ENCODE assay signal across 7 cellular contexts in genomic region chr7:44307301-44307900, GRCh38. TPM values are rescaled to one million over a fixed set of nuclear protein-coding genes. Genes with fewer than 3 reads are reported as not detected.
DNase-seq lines count a peak whose midpoint lies in the region; ATAC-seq and TF ChIP-seq lines count a peak whose summit lies in the region.

No MANE protein-coding gene starts in this region.

- H3K18ac ChIP-seq in IMR-90 (ENCODE audit: low read depth, low read length), result no peak overlapping the region

- H3K14ac ChIP-seq in IMR-90 (replicated peaks; ENCODE audit: low read depth, low read length), result no peak overlapping the region

- no peak overlapping the region for H2BK20ac ChIP-seq in IMR-90 (ENCODE audit: low read depth, low read length)

- H2BK120ac ChIP-seq in IMR-90 (ENCODE audit: low read depth, low read length), result no peak overlapping the region

- dilution Hi-C loops in IMR-90 (cut with HindIII; ENCODE audit: low sequenced_read_pairs, unreplicated experiment), result no loop called here

- TF ChIP-seq POLR2A in IMR-90 (IDR thresholded peaks at IDR 0.05; ENCODE audit: low read depth, low read length), result no peak
- no peak for TF ChIP-seq POLR2A in gastrocnemius medialis (IDR thresholded peaks at IDR 0.05)

- H3K4me1 ChIP-seq in IMR-90 (ENCODE audit: control insufficient read depth, insufficient read depth, low read length), result 0 out of 2 replicates have a peak, but pooled peaks cover 1% of the 10 kb centered on the region
- H3K4me1 ChIP-seq in gastrocnemius medialis, result peaks cover 20 to 36% of the 10 kb centered on the region in 2 donors

- H3K4me3 ChIP-seq in IMR-90 (ENCODE audit: insufficient read depth, low read depth, low read length), result no peak overlapping the region
- no peak overlapping the region for H3K4me3 ChIP-seq in fibroblast of mammary gland (ENCODE audit: control insufficient read depth, low read depth, low read length)
- H3K4me3 ChIP-seq in gastrocnemius medialis, result no peak overlapping the region

- intact Hi-C loops in IMR-90 (cut with micrococcal nuclease) (loop anchor here (1.0 kb wide), 1 partner anchor 66 kb away; no protein-coding TSS in a partner anchor), gastrocnemius medialis (cut with DNase I; ENCODE audit: low total_unique reads) (loop anchor here (1.0 kb wide), 1 partner anchor 66 kb away; no protein-coding TSS in a partner anchor)

- TF ChIP-seq RAD21 in IMR-90 (IDR thresholded peaks at IDR 0.05; ENCODE audit: low read length), result peak; percentile 74

- no peak overlapping the region for H3K56ac ChIP-seq in IMR-90 (ENCODE audit: extremely low read depth, insufficient read depth, low read length)

- H2AFZ ChIP-seq in IMR-90 (replicated peaks; ENCODE audit: low read length, poor library complexity), result peak overlapping the region; percentile 70

- peak; percentile 56 for TF ChIP-seq CTCF in IMR-90 (conservative IDR thresholded peaks at IDR 0.05; ENCODE audit: low read depth, low read length)
- TF ChIP-seq CTCF in fibroblast of mammary gland (conservative IDR thresholded peaks at IDR 0.05; ENCODE audit: control insufficient read depth, insufficient read depth, low read depth, low read length), result peak; percentile 50
- TF ChIP-seq CTCF in gastrocnemius medialis (IDR thresholded peaks at IDR 0.05 in 4 of 5, conservative IDR thresholded peaks at IDR 0.05 in 1 of 5), result no peak

- no peak overlapping the region for H4K8ac ChIP-seq in IMR-90 (ENCODE audit: low read depth in 2 of 2, low read length in 2 of 2)

- peak; percentile 82 for ATAC-seq in IMR-90 (ENCODE audit: low read depth)
- ATAC-seq in gastrocnemius medialis, result peak; percentile 26 to 40
- ATAC-seq in HG02973 (IDR thresholded peaks at IDR 0.05; ENCODE audit: unreplicated experiment), result no peak

- no peaks in the 10 kb centered on the region for H4K20me1 ChIP-seq in IMR-90 (ENCODE audit: insufficient read depth, low read length)

- no peak overlapping the region for H3K23ac ChIP-seq in IMR-90 (ENCODE audit: low read depth, low read length)

- no peak overlapping the region for H3K9ac ChIP-seq in IMR-90 (ENCODE audit: low read depth, low read length)

- H4K5ac ChIP-seq in IMR-90 (ENCODE audit: low read depth, low read length), result no peak overlapping the region

- WGBS in IMR-90 (ENCODE audit: extremely low coverage in 2 of 2, insufficient read length in 1 of 2), 2 experiments, result 90% methylated on average over 2 of the region's 7 CpGs; no CpG with 5 or more reads in 1 of the 2 experiments

- BruUV-seq in IMR-90 (replicated peaks; lab: Mats Ljungman, UMichigan), result no TSS peak

- peak overlapping the region; percentile 46; the same call in 1 of the 2 replicates for H2AK5ac ChIP-seq in IMR-90 (ENCODE audit: low read depth, low read length)

- DNase-seq in EL (peak; percentile 78), IMR-90 (peak; percentile 19), SK-MEL-5 (ENCODE audit: low read depth, low spot score) (peak; percentile 65), fibroblast of mammary gland (ENCODE audit: low read depth) (peak; percentile 38), gastrocnemius medialis (no peak), activated gamma-delta T cell treated with Interleukin-2 at 50 U/mL for 16 hours (no peak)

- no peak overlapping the region for H4K91ac ChIP-seq in IMR-90 (ENCODE audit: insufficient read depth, low read depth, low read length)

- POLR2A ChIA-PET in IMR-90 (lab: Charles Lee; ENCODE audit: unreplicated experiment), result no interaction called here

- H3K27me3 ChIP-seq in IMR-90 (ENCODE audit: control insufficient read depth, insufficient read depth, low read length), result peaks cover 16% of the 10 kb centered on the region
- H3K27me3 ChIP-seq in gastrocnemius medialis, result no peaks in the 10 kb centered on the region

- CTCF ChIA-PET in IMR-90 (lab: Yijun Ruan, JAX), result interaction anchor here (0.7 to 1.1 kb wide), 2 partner anchors 67 to 240 kb away, joined by 3 to 4 read pairs; no protein-coding TSS in a partner anchor

- no peaks in the 10 kb centered on the region for H3K9me1 ChIP-seq in IMR-90 (ENCODE audit: insufficient read depth, low read length)

- H3K79me1 ChIP-seq in IMR-90 (ENCODE audit: low read depth in 1 of 2, low read length in 2 of 2), result no peaks in the 10 kb centered on the region

- H3K36me3 ChIP-seq in IMR-90 (ENCODE audit: control insufficient read depth, insufficient read depth, low read length) (no peaks in the 10 kb centered on the region), gastrocnemius medialis (no peaks in the 10 kb centered on the region)

- no peak overlapping the region for H3K4ac ChIP-seq in IMR-90 (ENCODE audit: low read depth, low read length)

- no peaks in the 10 kb centered on the region for H3K9me3 ChIP-seq in IMR-90 (ENCODE audit: control insufficient read depth, insufficient read depth, low read length)
- H3K9me3 ChIP-seq in gastrocnemius medialis, result no peaks in the 10 kb centered on the region

- H2AK9ac ChIP-seq in IMR-90 (replicated peaks; ENCODE audit: low read depth, low read length, poor library complexity), result peak overlapping the region; percentile 55

- H3K27ac ChIP-seq in IMR-90 (ENCODE audit: insufficient read depth, low read length), result no peak overlapping the region
- H3K27ac ChIP-seq in gastrocnemius medialis, result peak overlapping the region; percentile 1 to 83 (median 41)

- H3K4me2 ChIP-seq in IMR-90 (ENCODE audit: low read depth, low read length), result no peak overlapping the region

- H2BK15ac ChIP-seq in IMR-90 (ENCODE audit: low read depth, low read length), result no peak overlapping the region

- in situ Hi-C loops in IMR-90 (cut with MboI; ENCODE audit: low sequenced_read_pairs), result no loop called here
- in situ Hi-C loops in SK-MEL-5 (cut with HindIII; ENCODE audit: low pct_unique_long_range_greater_than_20kb, low sequenced_read_pairs), result no loop called here
- in situ Hi-C loops in gastrocnemius medialis (cut with MboI; ENCODE audit: low sequenced_read_pairs in 4 of 4), result no loop called here

- no peak overlapping the region for H2BK5ac ChIP-seq in IMR-90 (ENCODE audit: low read depth, low read length, poor library complexity, severe bottlenecking)

TF ChIP-seq in IMR-90, 13 proteins besides CTCF, POLR2A, EP300 and RAD21:
- TF ChIP-seq SMC3 (IDR thresholded peaks at IDR 0.05; ENCODE audit: low read depth, low read length), result peak; percentile 55
- TF ChIP-seq BHLHE40 (IDR thresholded peaks at IDR 0.05; ENCODE audit: low read depth, low read length), result no peak

RNA-seq across cellular contexts. Expression of gene CAMK2B, which starts 18.0 kb away (rescaled TPM):
- total RNA-seq in IMR-90 (2012; rRNA removed) (0.18 and 0.28 TPM in 2 replicates), gastrocnemius medialis (10 to 100 TPM; 35.3 to 64.8 (median 46.0) TPM)
- 0.14 and 0.36 TPM in 2 replicates for polyA plus RNA-seq in IMR-90 (2012; rRNA removed)
- polyA plus RNA-seq in IMR-90 (2012; cell fraction: cytosol; rRNA removed), result 0.11 and 0.74 TPM in 2 replicates
- polyA plus RNA-seq in IMR-90 (2012; cell fraction: nucleus; rRNA removed; ENCODE audit: low replicate concordance), result 0.57 and 1.0 TPM in 2 replicates
- total RNA-seq in SK-MEL-5 (2014; rRNA removed; shearing (Covaris generic)), result 0.13 and 0.37 TPM in 2 replicates
- not detected in 2 replicates for polyA plus RNA-seq in SK-MEL-5 (2015; cell fraction: cytosol; rRNA removed)
- 0.12 TPM in 1 of 2 replicates, not detected in the other for polyA plus RNA-seq in SK-MEL-5 (2015; cell fraction: nucleus; rRNA removed)

Comparison
In these comparisons a context has a peak if more than half of its experiments do, and no peak if none do; other contexts are left out.
1. DNase-seq: peak in EL (single experiment), IMR-90 (single experiment), SK-MEL-5 (single experiment) and fibroblast of mammary gland (single experiment); none in gastrocnemius medialis (0 of 2) and activated gamma-delta T cell treated with Interleukin-2 at 50 U/mL for 16 hours (single experiment).
2. CTCF ChIP-seq: peak in IMR-90 (single experiment) and fibroblast of mammary gland (single experiment); none in gastrocnemius medialis (0 of 5).
3. RNA of gene CAMK2B, which starts 18.0 kb away (total RNA-seq): 35.3 to 64.8 TPM in gastrocnemius medialis; 0.18 to 0.28 TPM in IMR-90 and 0.13 to 0.37 TPM in SK-MEL-5; every median in the first group is over 10 times any median in the second.